22 cellular contexts compared by ENCODE assay signal in genomic region chrX:153408221-153408721, GRCh38. TPM values are rescaled to one million over a fixed set of nuclear protein-coding genes. Genes with fewer than 3 reads are reported as not detected.
A peak's percentile ranks its signal among the peaks of the same experiment; 100 is the strongest.
DNase-seq lines count a peak whose midpoint lies in the region; ATAC-seq, FAIRE-seq and TF ChIP-seq lines count a peak whose summit lies in the region.
"Had no signal": no experiment of that assay in that cellular context is flagged by ENCODE, and none has a peak within 500 bp of the region (broad histone marks: within the 10 kb centered on the region; RNA-seq: fewer than 3 reads in every experiment).

No MANE protein-coding gene starts in this region.

- no peak for TF ChIP-seq EP300 in HepG2 (IDR thresholded peaks at IDR 0.05; ENCODE audit: low read depth in 2 of 2, low read length in 2 of 2)
- no peak for TF ChIP-seq EP300 in HepG2 (CRISPR knock-in tag; IDR thresholded peaks at IDR 0.05; ENCODE audit: borderline replicate concordance)

- H3K9me3 ChIP-seq in HepG2 (ENCODE audit: low read length) (no peaks in the 10 kb centered on the region), right lobe of liver (no peaks in the 10 kb centered on the region)
- H3K9me3 ChIP-seq: BLaER1, HAP-1 had no signal

- ATAC-seq in HepG2 (no peak), right lobe of liver (no peak), HG03175 (IDR thresholded peaks at IDR 0.05; ENCODE audit: unreplicated experiment) (no peak)
- ATAC-seq: GM12878 had no signal

- H3K9ac ChIP-seq in HepG2 (ENCODE audit: insufficient read depth, low read depth, low read length): peak overlapping the region; percentile 34; the same call in 1 of the 2 replicates
- H3K9ac ChIP-seq: BLaER1 had no signal

- H3K27me3 ChIP-seq in HepG2 (ENCODE audit: control insufficient read depth in 1 of 2, insufficient read depth in 2 of 2, low read length in 2 of 2): no peaks in the 10 kb centered on the region
- no peaks in the 10 kb centered on the region for H3K27me3 ChIP-seq in right lobe of liver

- no peaks in the 10 kb centered on the region for H3K4me1 Mint-ChIP-seq in progenitor cell of endocrine pancreas (ENCODE audit: low read depth)

- H3K79me2 ChIP-seq in HepG2 (ENCODE audit: insufficient read depth, low read length): no peaks in the 10 kb centered on the region

- no peak overlapping the region for H3K27ac Mint-ChIP-seq in progenitor cell of endocrine pancreas
- H3K27ac Mint-ChIP-seq: CD14-positive monocyte had no signal

- no peaks in the 10 kb centered on the region for H3K36me3 Mint-ChIP-seq in progenitor cell of endocrine pancreas (ENCODE audit: insufficient read depth)
- H3K36me3 Mint-ChIP-seq: CD14-positive monocyte; CD4-positive, alpha-beta memory T cell had no signal

- no peak overlapping the region for H2AFZ ChIP-seq in HepG2 (ENCODE audit: low read length)

- peaks cover 7% of the 10 kb centered on the region for H3K9me3 Mint-ChIP-seq in progenitor cell of endocrine pancreas (ENCODE audit: low read depth)

- FAIRE-seq in HepG2 (lab: Jason Lieb, UNC): no peak
- FAIRE-seq: GM12878, GM19239 had no signal

- no TSS peak for BruUV-seq in HepG2 (replicated peaks; lab: Mats Ljungman, UMichigan)

- POLR2A ChIA-PET in HepG2 (lab: Yijun Ruan, JAX): no interaction called here

- no peaks in the 10 kb centered on the region for H4K20me1 ChIP-seq in HepG2 (ENCODE audit: insufficient read depth, low read length)

- in situ Hi-C loops in HepG2 (cut with HindIII; ENCODE audit: extremely low pct_ligation_motif_present, low pct_unique_long_range_greater_than_20kb): no loop called here

- TF ChIP-seq POLR2A in HepG2 (IDR thresholded peaks at IDR 0.05; ENCODE audit: insufficient read depth in 1 of 2, low read depth in 2 of 2, low read length in 2 of 2) (no peak), right lobe of liver (IDR thresholded peaks at IDR 0.05) (no peak)

- intact Hi-C loops in HepG2 (cut with micrococcal nuclease; ENCODE audit: unreplicated experiment): no loop called here
- intact Hi-C loops in right lobe of liver (cut with DNase I): no loop called here
- intact Hi-C loops in posterior vena cava (cut with DNase I): no loop called here

- no peak for TF ChIP-seq CTCF in HepG2 (CRISPR knock-in tag; IDR thresholded peaks at IDR 0.05)
- TF ChIP-seq CTCF in right lobe of liver (IDR thresholded peaks at IDR 0.05): no peak
- no peak for TF ChIP-seq CTCF in progenitor cell of endocrine pancreas (IDR thresholded peaks at IDR 0.05; ENCODE audit: unreplicated experiment)

- CTCF ChIA-PET in HepG2 (lab: Yijun Ruan, JAX; ENCODE audit: low intra/inter-chr PET ratio, low total read pairs): no interaction called here

- peaks cover 33% of the 10 kb centered on the region for H3K27me3 Mint-ChIP-seq in progenitor cell of endocrine pancreas
- H3K27me3 Mint-ChIP-seq: CD4-positive, alpha-beta memory T cell had no signal

- H3K4me2 ChIP-seq in HepG2 (ENCODE audit: low read depth, low read length): peak overlapping the region; percentile 24; the same call in 1 of the 2 replicates
- H3K4me2 ChIP-seq: BLaER1 had no signal

- no peak for DNase-seq in HepG2 (ENCODE audit: low spot score)
- no peak for DNase-seq in right lobe of liver
- peak; percentile 37 for DNase-seq in islet precursor cell
- peak; percentile 42 for DNase-seq in posterior vena cava (ENCODE audit: low spot score)
- DNase-seq in SIG-M5 (lab: John Stamatoyannopoulos, UW): no peak
- DNase-seq in progenitor cell of endocrine pancreas (ENCODE audit: low spot score, unreplicated experiment): no peak
- DNase-seq: 8988T; CD4-positive, alpha-beta memory T cell; DMS153; DMS79; IMR-90 had no signal

- WGBS in HepG2 (ENCODE audit: low lambda C conversion rate): 15% methylated on average over 4 of the region's 10 CpGs
- 61% methylated on average over 3 of the region's 10 CpGs for WGBS in right lobe of liver (ENCODE audit: insufficient coverage, low coverage, low lambda C conversion rate, missing lambda C conversion rate)

- TF ChIP-seq RAD21 in HepG2 (CRISPR knock-in tag; IDR thresholded peaks at IDR 0.05): no peak

- H3K27ac ChIP-seq in HepG2 (ENCODE audit: extremely low read length, insufficient read depth, low read length) (no peak overlapping the region), right lobe of liver (no peak overlapping the region)
- H3K27ac ChIP-seq: BLaER1, HL-60 had no signal

- H3K36me3 ChIP-seq in HepG2 (replicated peaks in 1 of 2; ENCODE audit: control insufficient read depth in 1 of 2, insufficient read depth in 2 of 2, low read length in 2 of 2) (no peaks in the 10 kb centered on the region), right lobe of liver (no peaks in the 10 kb centered on the region)
- H3K36me3 ChIP-seq: BLaER1, HAP-1 had no signal

- H3K4me1 ChIP-seq in HepG2 (ENCODE audit: insufficient read depth, low read length) (peaks cover 48% of the 10 kb centered on the region), right lobe of liver (peaks cover 0 to 7% (median 0%) of the 10 kb centered on the region in 4 donors)
- H3K4me1 ChIP-seq: HAP-1 had no signal

- no peak overlapping the region for H3K4me3 Mint-ChIP-seq in progenitor cell of endocrine pancreas (ENCODE audit: low read depth)
- H3K4me3 Mint-ChIP-seq: CD14-positive monocyte; CD4-positive, alpha-beta memory T cell had no signal

- no peak overlapping the region for H3K4me3 ChIP-seq in HepG2 (replicated peaks in 1 of 3; ENCODE audit: insufficient read depth in 1 of 3, low read depth in 2 of 3, low read length in 3 of 3)
- H3K4me3 ChIP-seq in right lobe of liver: no peak overlapping the region
- H3K4me3 ChIP-seq: BLaER1, GM12878, HAP-1 had no signal

RNA-seq across cellular contexts. Expression of gene ZFP92, which starts 3.0 kb away (rescaled TPM):
- 0.02 and 0.03 TPM in 2 replicates for total RNA-seq in HepG2 (2016; rRNA removed; fragmentation: Illumina TruSeq; extraction: Trizol)
- total RNA-seq in HepG2 (2016; cell fraction: cytosol; rRNA removed; fragmentation: Illumina TruSeq; extraction: Trizol; ENCODE audit: low read depth): not detected in 2 replicates
- 0.02 and 0.03 TPM in 2 replicates for total RNA-seq in HepG2 (2016; cell fraction: insoluble cytoplasmic fraction; rRNA removed; fragmentation: Illumina TruSeq; extraction: Trizol)
- not detected in 2 replicates for total RNA-seq in HepG2 (2016; cell fraction: membrane; rRNA removed; fragmentation: Illumina TruSeq; extraction: Trizol)
- not detected in 2 replicates for total RNA-seq in HepG2 (2016; cell fraction: nucleus; rRNA removed; fragmentation: Illumina TruSeq; extraction: Trizol)
- not detected in 2 replicates for polyA plus RNA-seq in HepG2 (2011; rRNA removed)
- not detected in 2 replicates for polyA plus RNA-seq in HepG2 (2011; cell fraction: cytosol; rRNA removed)
- 0.03 TPM in 1 of 2 replicates, not detected in the other for polyA plus RNA-seq in HepG2 (2011; cell fraction: nucleus; rRNA removed)
- polyA plus RNA-seq in HepG2 (2012): 0.03 TPM in 1 of 2 replicates, not detected in the other
- not detected in 2 replicates for polyA plus RNA-seq in HepG2 (2016; cell fraction: cytosol; fragmentation: Illumina TruSeq; extraction: Trizol; ENCODE audit: low read depth)
- polyA plus RNA-seq in HepG2 (2016; cell fraction: insoluble cytoplasmic fraction; fragmentation: Illumina TruSeq; extraction: Trizol; ENCODE audit: low read depth): not detected in 2 replicates
- polyA plus RNA-seq in HepG2 (2016; cell fraction: membrane; fragmentation: Illumina TruSeq; extraction: Trizol; ENCODE audit: low read depth): not detected in 2 replicates
- polyA plus RNA-seq in HepG2 (2016; cell fraction: nucleus; fragmentation: Illumina TruSeq; extraction: Trizol; ENCODE audit: insufficient read depth, low read depth): not detected in 2 replicates
- polyA minus RNA-seq in HepG2 (2011; rRNA and poly(A)+ RNA removed; ENCODE audit: low replicate concordance): not detected in 2 replicates
- not detected in 2 replicates for polyA minus RNA-seq in HepG2 (2011; cell fraction: cytosol; rRNA and poly(A)+ RNA removed)
- polyA minus RNA-seq in HepG2 (2011; cell fraction: nucleus; rRNA and poly(A)+ RNA removed): not detected in 2 replicates
- total RNA-seq in right lobe of liver: 1 to 10 TPM in 1 of 6 experiments, under 1 TPM in 5; 0.31 to 1.4 (median 0.41) TPM
- total RNA-seq in posterior vena cava: under 1 TPM; 0.65 to 0.90 TPM
- total RNA-seq in progenitor cell of endocrine pancreas: 0.38 TPM in 2 replicates
- total RNA-seq: H4 had no signal

RNA-seq across cellular contexts. Expression of gene PNMA6E, which starts 7.1 kb away (rescaled TPM):
- total RNA-seq in HepG2 (2016; rRNA removed; fragmentation: Illumina TruSeq; extraction: Trizol): not detected in 2 replicates
- total RNA-seq in HepG2 (2016; cell fraction: cytosol; rRNA removed; fragmentation: Illumina TruSeq; extraction: Trizol; ENCODE audit: low read depth): not detected in 2 replicates
- total RNA-seq in HepG2 (2016; cell fraction: insoluble cytoplasmic fraction; rRNA removed; fragmentation: Illumina TruSeq; extraction: Trizol): not detected in 2 replicates
- not detected in 2 replicates for total RNA-seq in HepG2 (2016; cell fraction: membrane; rRNA removed; fragmentation: Illumina TruSeq; extraction: Trizol)
- not detected in 2 replicates for total RNA-seq in HepG2 (2016; cell fraction: nucleus; rRNA removed; fragmentation: Illumina TruSeq; extraction: Trizol)
- not detected in 2 replicates for polyA plus RNA-seq in HepG2 (2011; rRNA removed)
- not detected in 2 replicates for polyA plus RNA-seq in HepG2 (2011; cell fraction: cytosol; rRNA removed)
- not detected in 2 replicates for polyA plus RNA-seq in HepG2 (2011; cell fraction: nucleus; rRNA removed)
- not detected in 2 replicates for polyA plus RNA-seq in HepG2 (2012)
- not detected in 2 replicates for polyA plus RNA-seq in HepG2 (2016; cell fraction: cytosol; fragmentation: Illumina TruSeq; extraction: Trizol; ENCODE audit: low read depth)
- not detected in 2 replicates for polyA plus RNA-seq in HepG2 (2016; cell fraction: insoluble cytoplasmic fraction; fragmentation: Illumina TruSeq; extraction: Trizol; ENCODE audit: low read depth)
- polyA plus RNA-seq in HepG2 (2016; cell fraction: membrane; fragmentation: Illumina TruSeq; extraction: Trizol; ENCODE audit: low read depth): not detected in 2 replicates
- polyA plus RNA-seq in HepG2 (2016; cell fraction: nucleus; fragmentation: Illumina TruSeq; extraction: Trizol; ENCODE audit: insufficient read depth, low read depth): not detected in 2 replicates
- not detected in 2 replicates for polyA minus RNA-seq in HepG2 (2011; rRNA and poly(A)+ RNA removed; ENCODE audit: low replicate concordance)
- polyA minus RNA-seq in HepG2 (2011; cell fraction: cytosol; rRNA and poly(A)+ RNA removed): not detected in 2 replicates
- not detected in 2 replicates for polyA minus RNA-seq in HepG2 (2011; cell fraction: nucleus; rRNA and poly(A)+ RNA removed)
- not detected for total RNA-seq in right lobe of liver
- not detected for total RNA-seq in posterior vena cava
- not detected in 2 replicates for total RNA-seq in progenitor cell of endocrine pancreas
- total RNA-seq: A673; CD4-positive, alpha-beta memory T cell; Daoy; GM12878; H4; IMR-90 had no signal
- polyA plus RNA-seq: AG04450; CD14-positive monocyte; CD4-positive, alpha-beta memory T cell; GM12878; IMR-90 had no signal

RNA-seq across cellular contexts. Expression of gene TREX2, which starts 37.6 kb away (rescaled TPM):
- total RNA-seq in HepG2 (2016; rRNA removed; fragmentation: Illumina TruSeq; extraction: Trizol) (0.18 TPM in 1 of 2 replicates, not detected in the other), right lobe of liver (under 1 TPM in 4 of 6 experiments, not detected in 2; 0.18 to 0.46 (median 0.23) TPM), posterior vena cava (1 to 10 TPM in 1 of 2 donors, under 1 TPM in 1; 0.48 to 1.9 TPM), progenitor cell of endocrine pancreas (0.24 and 0.41 TPM in 2 replicates)
- 1.2 TPM in 1 of 2 replicates, not detected in the other for total RNA-seq in HepG2 (2016; cell fraction: cytosol; rRNA removed; fragmentation: Illumina TruSeq; extraction: Trizol; ENCODE audit: low read depth)
- total RNA-seq in HepG2 (2016; cell fraction: insoluble cytoplasmic fraction; rRNA removed; fragmentation: Illumina TruSeq; extraction: Trizol): 0.22 TPM in 1 of 2 replicates, not detected in the other
- total RNA-seq in HepG2 (2016; cell fraction: membrane; rRNA removed; fragmentation: Illumina TruSeq; extraction: Trizol): 0.19 and 0.21 TPM in 2 replicates
- total RNA-seq in HepG2 (2016; cell fraction: nucleus; rRNA removed; fragmentation: Illumina TruSeq; extraction: Trizol): 0.50 and 0.62 TPM in 2 replicates
- 0.13 and 0.17 TPM in 2 replicates for polyA plus RNA-seq in HepG2 (2011; rRNA removed)
- polyA plus RNA-seq in HepG2 (2011; cell fraction: cytosol; rRNA removed): 0.09 and 0.21 TPM in 2 replicates
- polyA plus RNA-seq in HepG2 (2011; cell fraction: nucleus; rRNA removed): 1.2 and 2.1 TPM in 2 replicates
- not detected in 2 replicates for polyA plus RNA-seq in HepG2 (2012)
- polyA plus RNA-seq in HepG2 (2016; cell fraction: cytosol; fragmentation: Illumina TruSeq; extraction: Trizol; ENCODE audit: low read depth): 0.18 TPM in 1 of 2 replicates, not detected in the other
- 0.19 TPM in 1 of 2 replicates, not detected in the other for polyA plus RNA-seq in HepG2 (2016; cell fraction: insoluble cytoplasmic fraction; fragmentation: Illumina TruSeq; extraction: Trizol; ENCODE audit: low read depth)
- polyA plus RNA-seq in HepG2 (2016; cell fraction: membrane; fragmentation: Illumina TruSeq; extraction: Trizol; ENCODE audit: low read depth): 0.15 TPM in 1 of 2 replicates, not detected in the other
- polyA plus RNA-seq in HepG2 (2016; cell fraction: nucleus; fragmentation: Illumina TruSeq; extraction: Trizol; ENCODE audit: insufficient read depth, low read depth): 0.38 TPM in 1 of 2 replicates, not detected in the other
- polyA minus RNA-seq in HepG2 (2011; rRNA and poly(A)+ RNA removed; ENCODE audit: low replicate concordance): 0.24 and 0.87 TPM in 2 replicates
- polyA minus RNA-seq in HepG2 (2011; cell fraction: cytosol; rRNA and poly(A)+ RNA removed): not detected in 2 replicates
- 1.3 and 1.6 TPM in 2 replicates for polyA minus RNA-seq in HepG2 (2011; cell fraction: nucleus; rRNA and poly(A)+ RNA removed)
- polyA plus RNA-seq: AG04450, CD14-positive monocyte had no signal

Comparison
In these comparisons a context has a peak if more than half of its experiments do, and no peak if none do; other contexts are left out.
1. DNase-seq: peak in islet precursor cell (single experiment) and posterior vena cava (single experiment); none in HepG2 (single experiment), right lobe of liver (0 of 3), SIG-M5 (single experiment) and progenitor cell of endocrine pancreas (single experiment).